In the genomic region with DNA sequence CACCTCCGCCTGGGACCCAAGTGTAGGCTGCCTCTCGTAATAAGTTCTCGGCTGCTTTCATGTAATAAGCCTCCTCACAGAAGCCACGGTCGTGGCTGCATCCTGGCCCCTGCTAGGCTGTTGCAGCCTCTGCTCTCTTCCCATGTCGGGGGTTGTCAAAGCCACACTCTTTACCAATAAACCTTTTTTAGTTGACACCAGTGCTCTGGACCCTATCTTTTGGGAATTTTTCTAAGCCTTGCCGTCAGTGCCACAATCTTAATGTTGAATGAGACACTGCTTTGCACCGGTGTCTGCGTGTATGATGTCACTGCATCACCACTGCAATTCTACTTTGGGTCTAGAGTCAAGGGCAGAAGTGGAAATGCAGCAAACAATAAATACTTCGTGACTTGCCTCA, we compare ENCODE assay signal across 23 cellular contexts. TPM values are rescaled to one million over a fixed set of nuclear protein-coding genes. Genes with fewer than 3 reads are reported as not detected.
DNase-seq lines count a peak whose midpoint lies in the region; ATAC-seq and TF ChIP-seq lines count a peak whose summit lies in the region.
"Had no signal": no experiment of that assay in that cellular context is flagged by ENCODE, and none has a peak within 500 bp of the region (broad histone marks: within the 10 kb centered on the region; RNA-seq: fewer than 3 reads in every experiment).

No MANE protein-coding gene starts in this region.

- peaks cover 56% of the 10 kb centered on the region for H3K4me1 Mint-ChIP-seq in activated T-cell treated with anti-CD3 and anti-CD28 coated beads, Interleukin-2, amount 50 U/mL, for 4 hours (ENCODE audit: low read depth)

- no peak overlapping the region for H2AFZ ChIP-seq in DND-41 (ENCODE audit: low read depth, low read length)
- no peak overlapping the region for H2AFZ ChIP-seq in mesenchymal stem cell (ENCODE audit: low read depth, low read length)
- H2AFZ ChIP-seq: PC-9 had no signal

- H2BK15ac ChIP-seq in mesenchymal stem cell (ENCODE audit: low read depth, poor library complexity, severe bottlenecking): no peak overlapping the region

- WGBS in mesenchymal stem cell: 78% methylated on average over 10 of the region's 10 CpGs

- H3K23ac ChIP-seq in mesenchymal stem cell (ENCODE audit: low read length in 2 of 2): no peak overlapping the region

- H3K4me2 ChIP-seq in DND-41 (ENCODE audit: insufficient read depth, low read length): no peak overlapping the region
- no peak overlapping the region for H3K4me2 ChIP-seq in mesenchymal stem cell (ENCODE audit: low read length, poor library complexity, severe bottlenecking)

- TF ChIP-seq CTCF in DND-41 (IDR thresholded peaks at IDR 0.05; ENCODE audit: borderline replicate concordance, extremely low read depth, low read length, poor library complexity, severe bottlenecking): no peak

- no peaks in the 10 kb centered on the region for H3K27me3 Mint-ChIP-seq in activated T-cell treated with anti-CD3 and anti-CD28 coated beads, Interleukin-2, amount 50 U/mL, for 4 hours (ENCODE audit: low read depth)

- no peak overlapping the region for H3K14ac ChIP-seq in mesenchymal stem cell (ENCODE audit: low read length in 2 of 2)

- H4K8ac ChIP-seq in mesenchymal stem cell (ENCODE audit: low read length): no peak overlapping the region

- no peaks in the 10 kb centered on the region for H3K9me3 ChIP-seq in DND-41 (ENCODE audit: insufficient read depth, low read length, severe bottlenecking)
- no peaks in the 10 kb centered on the region for H3K9me3 ChIP-seq in mesenchymal stem cell (ENCODE audit: control insufficient read depth, low read length)
- H3K9me3 ChIP-seq: ascending aorta, esophagus squamous epithelium, SJSA1 had no signal

- H3K9ac ChIP-seq in DND-41 (ENCODE audit: low read depth, low read length) (no peak overlapping the region), mesenchymal stem cell (ENCODE audit: low read length) (peak overlapping the region; percentile 81)

- H3K4me3 Mint-ChIP-seq in activated T-cell treated with anti-CD3 and anti-CD28 coated beads, Interleukin-2, amount 50 U/mL, for 4 hours: peak overlapping the region; percentile 7

- no peak overlapping the region for H2BK12ac ChIP-seq in mesenchymal stem cell (ENCODE audit: low read length in 2 of 2)

- ATAC-seq in DND-41 (ENCODE audit: insufficient read depth, low read depth): peak; percentile 23; the same call in 1 of the 3 replicates
- ATAC-seq in activated T-cell treated with anti-CD3 and anti-CD28 coated beads, Interleukin-2, amount 50 U/mL, for 4 hours: no peak
- no peak for ATAC-seq in GM18870 (IDR thresholded peaks at IDR 0.05; ENCODE audit: unreplicated experiment)
- ATAC-seq: HepG2, left lobe of liver had no signal

- H3K18ac ChIP-seq in mesenchymal stem cell (ENCODE audit: low read depth in 1 of 2, low read length in 2 of 2): no peak overlapping the region

- H3K36me3 Mint-ChIP-seq in activated T-cell treated with anti-CD3 and anti-CD28 coated beads, Interleukin-2, amount 50 U/mL, for 4 hours (ENCODE audit: insufficient read depth): no peaks in the 10 kb centered on the region

- H3K4me1 ChIP-seq in DND-41 (ENCODE audit: insufficient read depth, low read length): peaks cover 49% of the 10 kb centered on the region
- peaks cover 3% of the 10 kb centered on the region for H3K4me1 ChIP-seq in mesenchymal stem cell (ENCODE audit: control insufficient read depth, insufficient read depth, low read depth, low read length)
- H3K4me1 ChIP-seq: ascending aorta had no signal

- peak; percentile 38 for DNase-seq in activated CD4-positive, alpha-beta T cell treated with anti-CD3 and anti-CD28 coated beads for 48 hours
- no peak for DNase-seq in activated CD4-positive, alpha-beta T cell treated with anti-CD3 and anti-CD28 coated beads, Interleukin-2, amount 50 U/mL, for 48 hours
- DNase-seq in DND-41: peak; percentile 51
- DNase-seq in activated T-cell treated with anti-CD3 and anti-CD28 coated beads, Interleukin-2, amount 50 U/mL, for 4 hours: no peak
- DNase-seq in mesenchymal stem cell: no peak
- no peak for DNase-seq in NK-92 treated with Interleukin-12 subunit alpha and Interleukin-12 subunit beta, amount 100 ng/mL, for 24 hours (lab: John Stamatoyannopoulos, UW)
- no peak for DNase-seq in anterior cingulate cortex (lab: John Stamatoyannopoulos, UW)
- DNase-seq: activated CD4-positive, CD25-positive, alpha-beta regulatory T cell treated with anti-CD3 and anti-CD28 coated beads, Interleukin-2, amount 50 U/mL, for 72 hours; DMS53; effector memory CD4-positive, alpha-beta T cell; esophagus squamous epithelium; midbrain; NCI-H1436 treated with DMSO at 0.1 percent for 48 hours; PC-9; T-helper 9 cell had no signal

- H3K27me3 ChIP-seq in DND-41 (ENCODE audit: insufficient read depth, low read length, poor library complexity): no peaks in the 10 kb centered on the region
- peaks cover 0 to 4% of the 10 kb centered on the region in 2 experiments for H3K27me3 ChIP-seq in mesenchymal stem cell (ENCODE audit: control insufficient read depth in 1 of 2, insufficient read depth in 1 of 2, low read length in 2 of 2)
- H3K27me3 ChIP-seq: ascending aorta, esophagus squamous epithelium, SJSA1 had no signal

- peak overlapping the region; percentile 13 for H2AK5ac ChIP-seq in mesenchymal stem cell (ENCODE audit: low read length, severe bottlenecking)

- H3K4ac ChIP-seq in mesenchymal stem cell (ENCODE audit: low read depth in 1 of 2, low read length in 2 of 2): no peak overlapping the region

- no peak overlapping the region for H4K91ac ChIP-seq in mesenchymal stem cell (ENCODE audit: low read length)

- H2BK120ac ChIP-seq in mesenchymal stem cell (ENCODE audit: low read depth, low read length): no peak overlapping the region

- H3K36me3 ChIP-seq in DND-41 (ENCODE audit: insufficient read depth, low read length): no peaks in the 10 kb centered on the region
- no peaks in the 10 kb centered on the region for H3K36me3 ChIP-seq in mesenchymal stem cell (ENCODE audit: control insufficient read depth in 1 of 2, insufficient read depth in 2 of 2, low read depth in 1 of 2, low read length in 2 of 2)
- H3K36me3 ChIP-seq: ascending aorta, esophagus squamous epithelium, SJSA1 had no signal

- H3K4me3 ChIP-seq in DND-41 (ENCODE audit: low read depth in 1 of 2, low read length in 2 of 2) (no peak overlapping the region), mesenchymal stem cell (ENCODE audit: insufficient read depth in 1 of 2, low read depth in 1 of 2, low read length in 2 of 2) (peak overlapping the region in 1 of 2 experiments; percentile 73)
- H3K4me3 ChIP-seq: ascending aorta, PC-9, SJSA1 had no signal

- no peaks in the 10 kb centered on the region for H3K9me3 Mint-ChIP-seq in activated T-cell treated with anti-CD3 and anti-CD28 coated beads, Interleukin-2, amount 50 U/mL, for 4 hours

- H3K79me1 ChIP-seq in mesenchymal stem cell (replicated peaks; ENCODE audit: low read length, poor library complexity, severe bottlenecking): no peaks in the 10 kb centered on the region

- H3K79me2 ChIP-seq in DND-41 (ENCODE audit: insufficient read depth, low read length): no peaks in the 10 kb centered on the region

- H4K20me1 ChIP-seq in DND-41 (ENCODE audit: insufficient read depth, low read length): no peaks in the 10 kb centered on the region

- no peak overlapping the region for H3K27ac ChIP-seq in DND-41 (ENCODE audit: low read length)
- no peak overlapping the region for H3K27ac ChIP-seq in mesenchymal stem cell (ENCODE audit: low read length, poor library complexity, severe bottlenecking)
- H3K27ac ChIP-seq: ascending aorta, esophagus squamous epithelium, PC-9, SJSA1 had no signal

- H2BK5ac ChIP-seq in mesenchymal stem cell (ENCODE audit: low read depth, low read length, poor library complexity, severe bottlenecking): no peak overlapping the region

RNA-seq across cellular contexts. Expression of a gene that starts 57.7 kb away (rescaled TPM):
- under 1 TPM; 0.43 to 0.90 (median 0.58) TPM for total RNA-seq in activated T-cell treated with anti-CD3 and anti-CD28 coated beads, Interleukin-2, amount 50 U/mL, for 4 hours
- not detected for polyA plus RNA-seq in mesenchymal stem cell (2013, experiment 1 of 2)
- 0.05 TPM for polyA plus RNA-seq in mesenchymal stem cell (2013, experiment 2 of 2)
- total RNA-seq: ascending aorta, chondrocyte, HepG2, left lobe of liver, M059J, PC-9, SJSA1, temporal lobe had no signal
- polyA plus RNA-seq: HepG2 had no signal

Comparison
In these comparisons a context has a peak if more than half of its experiments do, and no peak if none do; other contexts are left out.
1. DNase-seq: peak in activated CD4-positive, alpha-beta T cell treated with anti-CD3 and anti-CD28 coated beads for 48 hours (single experiment) and DND-41 (single experiment); none in activated CD4-positive, alpha-beta T cell treated with anti-CD3 and anti-CD28 coated beads, Interleukin-2, amount 50 U/mL, for 48 hours (0 of 2), activated T-cell treated with anti-CD3 and anti-CD28 coated beads, Interleukin-2, amount 50 U/mL, for 4 hours (single experiment), mesenchymal stem cell (single experiment), NK-92 treated with Interleukin-12 subunit alpha and Interleukin-12 subunit beta, amount 100 ng/mL, for 24 hours (single experiment) and anterior cingulate cortex (0 of 58).